ENCODE assay signal across 12 cellular contexts in genomic region chr10:69536521-69536920, GRCh38. TPM values are rescaled to one million over a fixed set of nuclear protein-coding genes. Genes with fewer than 3 reads are reported as not detected.
"Had no signal": no experiment of that assay in that cellular context is flagged by ENCODE, and none has a peak within 500 bp of the region (broad histone marks: within the 10 kb centered on the region; RNA-seq: fewer than 3 reads in every experiment).

No MANE protein-coding gene starts in this region.

RNA-seq across cellular contexts. Expression of gene NEUROG3, which starts 36.7 kb away (rescaled TPM):
- total RNA-seq: stomach, subcutaneous adipose tissue, suprapubic skin, temporal lobe, testis, tibial nerve, upper lobe of left lung, upper lobe of right lung, ureter, urinary bladder, uterus, vagina had no signal
